Comparison of ENCODE assay signal across 12 cellular contexts in genomic region chr1:170240409-170240808, GRCh38.
A peak's percentile ranks its signal among the peaks of the same experiment; 100 is the strongest.
DNase-seq lines count a peak whose midpoint lies in the region; ATAC-seq lines count a peak whose summit lies in the region.
"Had no signal": no experiment of that assay in that cellular context is flagged by ENCODE, and none has a peak within 500 bp of the region (broad histone marks: within the 10 kb centered on the region; RNA-seq: fewer than 3 reads in every experiment).

No MANE protein-coding gene starts in this region.

- peaks cover 4% of the 10 kb centered on the region for H3K27me3 Mint-ChIP-seq in activated naive CD4-positive, alpha-beta T cell treated with anti-CD3 and anti-CD28 coated beads, Interleukin-2, amount 10 ng/mL, durations not matched to agents 7 days and 5 days

- no peak overlapping the region for H3K27ac Mint-ChIP-seq in activated naive CD4-positive, alpha-beta T cell treated with anti-CD3 and anti-CD28 coated beads, Interleukin-2, amount 10 ng/mL, durations not matched to agents 7 days and 5 days
- H3K27ac Mint-ChIP-seq: activated naive CD4-positive, alpha-beta T cell treated with anti-CD3 and anti-CD28 coated beads, Interleukin-2, amount 50 U/mL, for 72 hours had no signal

- peak; percentile 95 for ATAC-seq in GM18508 (IDR thresholded peaks at IDR 0.05; ENCODE audit: insufficient read depth, unreplicated experiment)
- peak; percentile 82 for ATAC-seq in GM19463 (IDR thresholded peaks at IDR 0.05; ENCODE audit: unreplicated experiment)
- ATAC-seq in HG02852 (IDR thresholded peaks at IDR 0.05; ENCODE audit: unreplicated experiment), result peak; percentile 99
- peak; percentile 98 for ATAC-seq in HG03457 (IDR thresholded peaks at IDR 0.05; ENCODE audit: unreplicated experiment)
- ATAC-seq: activated naive CD4-positive, alpha-beta T cell treated with anti-CD3 and anti-CD28 coated beads, Interleukin-2, amount 50 U/mL, for 72 hours had no signal

- H3K36me3 Mint-ChIP-seq in activated naive CD4-positive, alpha-beta T cell treated with anti-CD3 and anti-CD28 coated beads, Interleukin-2, amount 10 ng/mL, durations not matched to agents 7 days and 5 days, result no peaks in the 10 kb centered on the region
- H3K36me3 Mint-ChIP-seq: activated naive CD4-positive, alpha-beta T cell treated with anti-CD3 and anti-CD28 coated beads, Interleukin-2, amount 50 U/mL, for 72 hours had no signal

- H3K9me3 Mint-ChIP-seq in activated naive CD4-positive, alpha-beta T cell treated with anti-CD3 and anti-CD28 coated beads, Interleukin-2, amount 10 ng/mL, durations not matched to agents 7 days and 5 days, result no peaks in the 10 kb centered on the region
- H3K9me3 Mint-ChIP-seq: activated naive CD4-positive, alpha-beta T cell treated with anti-CD3 and anti-CD28 coated beads, Interleukin-2, amount 50 U/mL, for 72 hours had no signal

- H3K4me3 Mint-ChIP-seq in activated naive CD4-positive, alpha-beta T cell treated with anti-CD3 and anti-CD28 coated beads, Interleukin-2, amount 10 ng/mL, durations not matched to agents 7 days and 5 days, result no peak overlapping the region

- DNase-seq in GM03348 (ENCODE audit: low spot score) (no peak), T-helper 2 cell (no peak)
- no peak for DNase-seq in stimulated activated naive CD4-positive, alpha-beta T cell treated with Interleukin-2 at 50 U/mL for 16 hours (lab: John Stamatoyannopoulos, UW)
- no peak for DNase-seq in activated naive CD4-positive, alpha-beta T cell treated with anti-CD3 and anti-CD28 coated beads, Interleukin-2, amount 10 ng/mL, durations not matched to agents 7 days and 5 days
- DNase-seq: activated CD8-positive, alpha-beta memory T cell treated with anti-CD3 and anti-CD28 coated beads for 24 hours; cerebellar nuclear complex; NCI-H2227 treated with DMSO at 0.1 percent for 48 hours had no signal

- no peaks in the 10 kb centered on the region for H3K4me1 Mint-ChIP-seq in activated naive CD4-positive, alpha-beta T cell treated with anti-CD3 and anti-CD28 coated beads, Interleukin-2, amount 10 ng/mL, durations not matched to agents 7 days and 5 days

- CTCF ChIA-PET in activated naive CD4-positive, alpha-beta T cell treated with anti-CD3 and anti-CD28 coated beads, Interleukin-2, amount 10 ng/mL, durations not matched to agents 7 days and 5 days (lab: Charles Lee), result interaction anchor here (0.6 kb wide), 1 partner anchor 170 kb away, joined by 4 read pairs; no protein-coding TSS in a partner anchor
